1 cellular context compared by ENCODE assay signal in the genomic region with DNA sequence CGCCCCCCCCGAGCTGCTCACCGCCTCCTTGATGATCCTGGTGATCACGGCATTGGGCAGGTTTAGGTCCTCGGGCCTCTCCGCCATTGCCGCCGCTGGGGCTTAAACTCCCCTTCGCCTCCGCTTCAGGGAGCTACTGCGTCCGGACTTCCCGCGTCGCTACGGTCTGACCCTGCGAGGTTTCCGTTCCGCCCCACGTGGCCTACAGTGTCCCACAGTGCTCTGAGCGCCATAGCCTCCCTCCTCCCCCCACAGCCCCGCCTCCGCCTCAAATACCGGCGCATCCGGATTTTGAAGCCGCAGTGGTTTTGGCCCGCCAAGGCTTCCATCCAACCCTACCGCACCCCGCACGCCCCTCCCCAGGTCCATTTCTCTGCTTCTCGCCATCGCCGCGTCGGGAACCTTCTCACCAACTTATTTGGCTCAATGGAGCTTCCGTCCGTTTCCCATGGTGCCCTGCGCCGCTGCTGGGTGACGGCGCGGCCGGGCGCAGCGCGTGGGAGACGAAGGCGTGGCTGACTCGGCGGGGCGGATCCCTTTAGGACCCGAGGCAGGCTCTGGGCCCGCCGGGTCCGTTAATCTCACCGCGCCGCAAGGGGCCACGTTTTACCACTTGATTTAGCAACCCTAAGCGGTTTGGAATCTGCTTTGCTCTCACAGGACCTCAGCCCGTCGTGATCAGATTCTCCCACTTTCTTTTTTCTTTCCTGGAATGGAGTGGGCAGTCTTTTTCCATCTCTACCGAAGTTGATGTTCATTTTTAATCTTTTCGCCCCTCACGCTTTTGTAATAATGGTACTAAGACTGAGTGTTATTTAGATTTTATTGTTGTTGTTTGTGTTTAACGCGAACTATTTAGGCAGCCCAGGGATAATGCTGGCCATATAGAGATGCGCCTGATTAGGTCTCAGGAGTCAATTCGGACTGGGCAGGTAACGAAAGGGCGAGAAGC.
TF ChIP-seq lines count a peak whose summit lies in the region.

A gene with protein sequence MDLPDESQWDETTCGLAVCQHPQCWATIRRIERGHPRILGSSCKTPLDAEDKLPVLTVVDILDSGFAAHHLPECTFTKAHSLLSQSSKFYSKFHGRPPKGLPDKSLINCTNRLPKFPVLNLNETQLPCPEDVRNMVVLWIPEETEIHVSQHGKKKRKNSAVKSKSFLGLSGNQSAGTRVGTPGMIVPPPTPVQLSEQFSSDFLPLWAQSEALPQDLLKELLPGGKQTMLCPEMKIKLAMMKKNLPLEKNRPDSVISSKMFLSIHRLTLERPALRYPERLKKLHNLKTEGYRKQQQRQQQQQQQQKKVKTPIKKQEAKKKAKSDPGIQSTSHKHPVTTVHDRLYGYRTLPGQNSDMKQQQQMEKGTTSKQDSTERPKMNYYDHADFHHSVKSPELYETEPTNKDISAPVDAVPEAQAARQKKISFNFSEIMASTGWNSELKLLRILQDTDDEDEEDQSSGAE (plus strand): TSS at position 541 of the 952 bp plus-strand sequence. CDS start 2,747 bp downstream, outside the sequence.
A gene with protein sequence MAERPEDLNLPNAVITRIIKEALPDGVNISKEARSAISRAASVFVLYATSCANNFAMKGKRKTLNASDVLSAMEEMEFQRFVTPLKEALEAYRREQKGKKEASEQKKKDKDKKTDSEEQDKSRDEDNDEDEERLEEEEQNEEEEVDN (minus strand): TSS at position 469 of the 952 bp plus-strand sequence. CDS start 382 bp downstream, at position 87.

TF ChIP-seq in HepG2, 621 proteins besides CTCF, POLR2A, EP300 and RAD21 (continued from another document and continues in another):
- TF ChIP-seq, protein P1, sequence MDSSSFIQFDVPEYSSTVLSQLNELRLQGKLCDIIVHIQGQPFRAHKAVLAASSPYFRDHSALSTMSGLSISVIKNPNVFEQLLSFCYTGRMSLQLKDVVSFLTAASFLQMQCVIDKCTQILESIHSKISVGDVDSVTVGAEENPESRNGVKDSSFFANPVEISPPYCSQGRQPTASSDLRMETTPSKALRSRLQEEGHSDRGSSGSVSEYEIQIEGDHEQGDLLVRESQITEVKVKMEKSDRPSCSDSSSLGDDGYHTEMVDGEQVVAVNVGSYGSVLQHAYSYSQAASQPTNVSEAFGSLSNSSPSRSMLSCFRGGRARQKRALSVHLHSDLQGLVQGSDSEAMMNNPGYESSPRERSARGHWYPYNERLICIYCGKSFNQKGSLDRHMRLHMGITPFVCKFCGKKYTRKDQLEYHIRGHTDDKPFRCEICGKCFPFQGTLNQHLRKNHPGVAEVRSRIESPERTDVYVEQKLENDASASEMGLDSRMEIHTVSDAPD (CRISPR knock-in tag; IDR thresholded peaks at IDR 0.05) = no peak; the same call in 1 of the 2 replicates
- TF ChIP-seq TAF1 (CRISPR knock-in tag; IDR thresholded peaks at IDR 0.05) (peak; percentile 76; the same call in 1 of the 2 replicates), ZNF496 (CRISPR knock-in tag; IDR thresholded peaks at IDR 0.05; ENCODE audit: insufficient replicate concordance) (no peak), ZNF615 (CRISPR knock-in tag; IDR thresholded peaks at IDR 0.05; ENCODE audit: borderline replicate concordance) (peak; percentile 95; the same call in 1 of the 2 replicates), SKI (IDR thresholded peaks at IDR 0.05; ENCODE audit: partially characterized antibody) (peak; percentile 71), CBX5 (CRISPR knock-in tag; IDR thresholded peaks at IDR 0.05; ENCODE audit: borderline replicate concordance) (peak; percentile 29; the same call in 1 of the 2 replicates), ZNF574 (CRISPR knock-in tag; IDR thresholded peaks at IDR 0.05) (peak; percentile 86), ZNF530 (CRISPR knock-in tag; IDR thresholded peaks at IDR 0.05; ENCODE audit: low read depth) (no peak), MAFG (CRISPR knock-in tag; IDR thresholded peaks at IDR 0.05) (no peak), MBNL3 (CRISPR knock-in tag; conservative IDR thresholded peaks at IDR 0.05) (no peak), RBAK (CRISPR knock-in tag; IDR thresholded peaks at IDR 0.05) (no peak), FOXP4 (CRISPR knock-in tag; IDR thresholded peaks at IDR 0.05) (peak; percentile 46; the same call in 1 of the 2 replicates), IRX3 (CRISPR knock-in tag; IDR thresholded peaks at IDR 0.05; ENCODE audit: borderline replicate concordance, low read depth) (peak; percentile 95), HNF4A (CRISPR knock-in tag; IDR thresholded peaks at IDR 0.05) (peak; percentile 26; the same call in 1 of the 2 replicates), ZNF878 (CRISPR knock-in tag; IDR thresholded peaks at IDR 0.05) (no peak), BCL6 (CRISPR knock-in tag; IDR thresholded peaks at IDR 0.05) (peak; percentile 34), KLF13 (CRISPR knock-in tag; IDR thresholded peaks at IDR 0.05) (no peak)
- TF ChIP-seq, protein P2, sequence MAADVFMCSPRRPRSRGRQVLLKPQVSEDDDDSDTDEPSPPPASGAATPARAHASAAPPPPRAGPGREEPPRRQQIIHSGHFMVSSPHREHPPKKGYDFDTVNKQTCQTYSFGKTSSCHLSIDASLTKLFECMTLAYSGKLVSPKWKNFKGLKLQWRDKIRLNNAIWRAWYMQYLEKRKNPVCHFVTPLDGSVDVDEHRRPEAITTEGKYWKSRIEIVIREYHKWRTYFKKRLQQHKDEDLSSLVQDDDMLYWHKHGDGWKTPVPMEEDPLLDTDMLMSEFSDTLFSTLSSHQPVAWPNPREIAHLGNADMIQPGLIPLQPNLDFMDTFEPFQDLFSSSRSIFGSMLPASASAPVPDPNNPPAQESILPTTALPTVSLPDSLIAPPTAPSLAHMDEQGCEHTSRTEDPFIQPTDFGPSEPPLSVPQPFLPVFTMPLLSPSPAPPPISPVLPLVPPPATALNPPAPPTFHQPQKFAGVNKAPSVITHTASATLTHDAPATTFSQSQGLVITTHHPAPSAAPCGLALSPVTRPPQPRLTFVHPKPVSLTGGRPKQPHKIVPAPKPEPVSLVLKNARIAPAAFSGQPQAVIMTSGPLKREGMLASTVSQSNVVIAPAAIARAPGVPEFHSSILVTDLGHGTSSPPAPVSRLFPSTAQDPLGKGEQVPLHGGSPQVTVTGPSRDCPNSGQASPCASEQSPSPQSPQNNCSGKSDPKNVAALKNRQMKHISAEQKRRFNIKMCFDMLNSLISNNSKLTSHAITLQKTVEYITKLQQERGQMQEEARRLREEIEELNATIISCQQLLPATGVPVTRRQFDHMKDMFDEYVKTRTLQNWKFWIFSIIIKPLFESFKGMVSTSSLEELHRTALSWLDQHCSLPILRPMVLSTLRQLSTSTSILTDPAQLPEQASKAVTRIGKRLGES (CRISPR knock-in tag; IDR thresholded peaks at IDR 0.05; ENCODE audit: borderline replicate concordance) = no peak; the same call in 1 of the 2 replicates
- TF ChIP-seq, protein P3, sequence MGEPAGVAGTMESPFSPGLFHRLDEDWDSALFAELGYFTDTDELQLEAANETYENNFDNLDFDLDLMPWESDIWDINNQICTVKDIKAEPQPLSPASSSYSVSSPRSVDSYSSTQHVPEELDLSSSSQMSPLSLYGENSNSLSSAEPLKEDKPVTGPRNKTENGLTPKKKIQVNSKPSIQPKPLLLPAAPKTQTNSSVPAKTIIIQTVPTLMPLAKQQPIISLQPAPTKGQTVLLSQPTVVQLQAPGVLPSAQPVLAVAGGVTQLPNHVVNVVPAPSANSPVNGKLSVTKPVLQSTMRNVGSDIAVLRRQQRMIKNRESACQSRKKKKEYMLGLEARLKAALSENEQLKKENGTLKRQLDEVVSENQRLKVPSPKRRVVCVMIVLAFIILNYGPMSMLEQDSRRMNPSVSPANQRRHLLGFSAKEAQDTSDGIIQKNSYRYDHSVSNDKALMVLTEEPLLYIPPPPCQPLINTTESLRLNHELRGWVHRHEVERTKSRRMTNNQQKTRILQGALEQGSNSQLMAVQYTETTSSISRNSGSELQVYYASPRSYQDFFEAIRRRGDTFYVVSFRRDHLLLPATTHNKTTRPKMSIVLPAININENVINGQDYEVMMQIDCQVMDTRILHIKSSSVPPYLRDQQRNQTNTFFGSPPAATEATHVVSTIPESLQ (CRISPR knock-in tag; conservative IDR thresholded peaks at IDR 0.05) = no peak
- TF ChIP-seq, protein P4, sequence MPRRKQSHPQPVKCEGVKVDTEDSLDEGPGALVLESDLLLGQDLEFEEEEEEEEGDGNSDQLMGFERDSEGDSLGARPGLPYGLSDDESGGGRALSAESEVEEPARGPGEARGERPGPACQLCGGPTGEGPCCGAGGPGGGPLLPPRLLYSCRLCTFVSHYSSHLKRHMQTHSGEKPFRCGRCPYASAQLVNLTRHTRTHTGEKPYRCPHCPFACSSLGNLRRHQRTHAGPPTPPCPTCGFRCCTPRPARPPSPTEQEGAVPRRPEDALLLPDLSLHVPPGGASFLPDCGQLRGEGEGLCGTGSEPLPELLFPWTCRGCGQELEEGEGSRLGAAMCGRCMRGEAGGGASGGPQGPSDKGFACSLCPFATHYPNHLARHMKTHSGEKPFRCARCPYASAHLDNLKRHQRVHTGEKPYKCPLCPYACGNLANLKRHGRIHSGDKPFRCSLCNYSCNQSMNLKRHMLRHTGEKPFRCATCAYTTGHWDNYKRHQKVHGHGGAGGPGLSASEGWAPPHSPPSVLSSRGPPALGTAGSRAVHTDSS (CRISPR knock-in tag; conservative IDR thresholded peaks at IDR 0.05) = no peak
- TF ChIP-seq, protein P5, sequence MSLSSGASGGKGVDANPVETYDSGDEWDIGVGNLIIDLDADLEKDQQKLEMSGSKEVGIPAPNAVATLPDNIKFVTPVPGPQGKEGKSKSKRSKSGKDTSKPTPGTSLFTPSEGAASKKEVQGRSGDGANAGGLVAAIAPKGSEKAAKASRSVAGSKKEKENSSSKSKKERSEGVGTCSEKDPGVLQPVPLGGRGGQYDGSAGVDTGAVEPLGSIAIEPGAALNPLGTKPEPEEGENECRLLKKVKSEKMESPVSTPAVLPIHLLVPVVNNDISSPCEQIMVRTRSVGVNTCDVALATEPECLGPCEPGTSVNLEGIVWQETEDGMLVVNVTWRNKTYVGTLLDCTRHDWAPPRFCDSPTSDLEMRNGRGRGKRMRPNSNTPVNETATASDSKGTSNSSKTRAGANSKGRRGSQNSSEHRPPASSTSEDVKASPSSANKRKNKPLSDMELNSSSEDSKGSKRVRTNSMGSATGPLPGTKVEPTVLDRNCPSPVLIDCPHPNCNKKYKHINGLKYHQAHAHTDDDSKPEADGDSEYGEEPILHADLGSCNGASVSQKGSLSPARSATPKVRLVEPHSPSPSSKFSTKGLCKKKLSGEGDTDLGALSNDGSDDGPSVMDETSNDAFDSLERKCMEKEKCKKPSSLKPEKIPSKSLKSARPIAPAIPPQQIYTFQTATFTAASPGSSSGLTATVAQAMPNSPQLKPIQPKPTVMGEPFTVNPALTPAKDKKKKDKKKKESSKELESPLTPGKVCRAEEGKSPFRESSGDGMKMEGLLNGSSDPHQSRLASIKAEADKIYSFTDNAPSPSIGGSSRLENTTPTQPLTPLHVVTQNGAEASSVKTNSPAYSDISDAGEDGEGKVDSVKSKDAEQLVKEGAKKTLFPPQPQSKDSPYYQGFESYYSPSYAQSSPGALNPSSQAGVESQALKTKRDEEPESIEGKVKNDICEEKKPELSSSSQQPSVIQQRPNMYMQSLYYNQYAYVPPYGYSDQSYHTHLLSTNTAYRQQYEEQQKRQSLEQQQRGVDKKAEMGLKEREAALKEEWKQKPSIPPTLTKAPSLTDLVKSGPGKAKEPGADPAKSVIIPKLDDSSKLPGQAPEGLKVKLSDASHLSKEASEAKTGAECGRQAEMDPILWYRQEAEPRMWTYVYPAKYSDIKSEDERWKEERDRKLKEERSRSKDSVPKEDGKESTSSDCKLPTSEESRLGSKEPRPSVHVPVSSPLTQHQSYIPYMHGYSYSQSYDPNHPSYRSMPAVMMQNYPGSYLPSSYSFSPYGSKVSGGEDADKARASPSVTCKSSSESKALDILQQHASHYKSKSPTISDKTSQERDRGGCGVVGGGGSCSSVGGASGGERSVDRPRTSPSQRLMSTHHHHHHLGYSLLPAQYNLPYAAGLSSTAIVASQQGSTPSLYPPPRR (CRISPR knock-in tag; IDR thresholded peaks at IDR 0.05; ENCODE audit: borderline replicate concordance) = no peak
- TF ChIP-seq, protein P6, sequence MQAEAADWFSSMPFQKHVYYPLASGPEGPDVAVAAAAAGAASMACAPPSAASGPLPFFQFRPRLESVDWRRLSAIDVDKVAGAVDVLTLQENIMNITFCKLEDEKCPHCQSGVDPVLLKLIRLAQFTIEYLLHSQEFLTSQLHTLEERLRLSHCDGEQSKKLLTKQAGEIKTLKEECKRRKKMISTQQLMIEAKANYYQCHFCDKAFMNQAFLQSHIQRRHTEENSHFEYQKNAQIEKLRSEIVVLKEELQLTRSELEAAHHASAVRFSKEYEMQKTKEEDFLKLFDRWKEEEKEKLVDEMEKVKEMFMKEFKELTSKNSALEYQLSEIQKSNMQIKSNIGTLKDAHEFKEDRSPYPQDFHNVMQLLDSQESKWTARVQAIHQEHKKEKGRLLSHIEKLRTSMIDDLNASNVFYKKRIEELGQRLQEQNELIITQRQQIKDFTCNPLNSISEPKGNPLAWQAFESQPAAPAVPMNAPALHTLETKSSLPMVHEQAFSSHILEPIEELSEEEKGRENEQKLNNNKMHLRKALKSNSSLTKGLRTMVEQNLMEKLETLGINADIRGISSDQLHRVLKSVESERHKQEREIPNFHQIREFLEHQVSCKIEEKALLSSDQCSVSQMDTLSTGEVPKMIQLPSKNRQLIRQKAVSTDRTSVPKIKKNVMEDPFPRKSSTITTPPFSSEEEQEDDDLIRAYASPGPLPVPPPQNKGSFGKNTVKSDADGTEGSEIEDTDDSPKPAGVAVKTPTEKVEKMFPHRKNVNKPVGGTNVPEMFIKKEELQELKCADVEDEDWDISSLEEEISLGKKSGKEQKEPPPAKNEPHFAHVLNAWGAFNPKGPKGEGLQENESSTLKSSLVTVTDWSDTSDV (CRISPR knock-in tag; IDR thresholded peaks at IDR 0.05) = 0 out of 2 replicates have a peak, but pooled peaks have one; percentile 1
